Comparison of ENCODE assay signal across 8 cellular contexts in the genomic region with DNA sequence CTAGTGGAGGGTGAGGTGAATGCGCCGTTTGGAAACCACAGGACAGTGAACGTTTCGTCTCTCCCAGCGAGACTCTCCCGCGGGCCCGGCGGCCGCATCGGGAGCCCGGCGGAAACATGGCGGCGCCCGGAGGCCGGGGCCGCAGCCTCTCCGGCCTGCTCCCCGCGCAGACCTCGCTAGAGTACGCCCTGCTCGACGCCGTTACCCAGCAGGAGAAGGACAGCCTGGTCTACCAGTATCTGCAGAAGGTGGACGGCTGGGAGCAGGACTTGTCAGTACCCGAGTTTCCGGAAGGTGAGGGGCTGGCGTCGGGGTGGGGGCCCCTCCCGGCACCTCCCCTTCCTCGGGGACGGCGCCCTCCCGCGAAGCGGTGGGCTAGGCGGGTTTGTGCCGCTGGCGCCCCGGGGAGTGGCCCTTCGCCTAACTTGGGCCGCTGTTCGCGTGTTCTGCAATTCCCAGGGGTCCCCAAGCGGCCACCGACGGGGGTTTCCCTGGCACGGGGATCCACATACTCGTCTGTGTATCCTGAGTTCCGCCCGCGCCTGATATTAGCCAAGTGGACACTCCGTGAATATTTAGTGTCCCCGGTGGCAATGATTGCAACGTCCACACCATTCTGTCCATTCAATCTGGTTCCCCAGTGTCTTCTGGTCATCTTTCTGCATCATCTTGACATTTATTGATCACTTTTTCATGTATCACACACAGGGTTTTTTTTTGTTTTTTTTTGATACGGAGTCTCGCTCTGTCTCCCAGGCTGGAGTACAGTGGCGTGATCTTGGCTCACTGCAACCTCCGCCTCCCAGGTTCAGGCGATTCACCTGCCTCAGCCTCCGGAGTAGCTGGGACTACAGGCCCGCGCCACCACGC. TPM values are rescaled to one million over a fixed set of nuclear protein-coding genes. Genes with fewer than 3 reads are reported as not detected.
DNase-seq lines count a peak whose midpoint lies in the region; ATAC-seq, FAIRE-seq and TF ChIP-seq lines count a peak whose summit lies in the region.

No MANE protein-coding gene starts in this region.

- ATAC-seq in HG02623 (IDR thresholded peaks at IDR 0.05; ENCODE audit: unreplicated experiment), result peak; percentile 28
- peak; percentile 83 for ATAC-seq in stimulated activated memory B cell treated with anti-CD40 and anti-IgM and Interleukin-4, amounts not matched to agents 10 μg/mL and 1 μg/mL and 100 μg/mL, for 72 hours

- no peaks in the 10 kb centered on the region for H3K9me3 ChIP-seq in endothelial cell of umbilical vein (replicated peaks; ENCODE audit: control insufficient read depth, insufficient read depth, low read length)
- no peaks in the 10 kb centered on the region for H3K9me3 ChIP-seq in mesodermal cell (ENCODE audit: control insufficient read depth, low read length)

- H3K4me1 ChIP-seq in endothelial cell of umbilical vein (ENCODE audit: control insufficient read depth, extremely low read depth, insufficient read depth, low read length) (peaks cover 43% of the 10 kb centered on the region), mesodermal cell (ENCODE audit: control insufficient read depth, insufficient read depth, low read length, poor library complexity, severe bottlenecking) (peaks cover 9% of the 10 kb centered on the region)

- CTCF ChIA-PET in endothelial cell of umbilical vein (lab: Charles Lee), result interaction anchor here (0.6 kb wide), 1 partner anchor 17 kb away, joined by 3 read pairs; no protein-coding TSS in a partner anchor

- no peaks in the 10 kb centered on the region for H4K20me1 ChIP-seq in endothelial cell of umbilical vein (replicated peaks; ENCODE audit: control insufficient read depth, extremely low read depth, insufficient read depth, low read length)

- H3K4me3 Mint-ChIP-seq in stimulated activated memory B cell treated with anti-CD40 and anti-IgM and Interleukin-4, amounts not matched to agents 10 μg/mL and 1 μg/mL and 100 μg/mL, for 72 hours, result peak overlapping the region; percentile 90

- H3K4me2 ChIP-seq in endothelial cell of umbilical vein (ENCODE audit: insufficient read depth, low read length), result peak overlapping the region; percentile 96

- dilution Hi-C loops in endothelial cell of umbilical vein (cut with MboI; ENCODE audit: extremely low pct_ligation_motif_present, low sequenced_read_pairs), result no loop called here

- peaks cover 37% of the 10 kb centered on the region for H3K79me2 ChIP-seq in endothelial cell of umbilical vein (ENCODE audit: control insufficient read depth, insufficient read depth, low read length)

- peaks cover 44% of the 10 kb centered on the region for H3K4me1 Mint-ChIP-seq in stimulated activated memory B cell treated with anti-CD40 and anti-IgM and Interleukin-4, amounts not matched to agents 10 μg/mL and 1 μg/mL and 100 μg/mL, for 72 hours

- FAIRE-seq in endothelial cell of umbilical vein (lab: Jason Lieb, UNC), result no peak

- peak in 1 of 2 donors; percentile 3 for TF ChIP-seq CTCF in endothelial cell of umbilical vein (IDR thresholded peaks at IDR 0.05; ENCODE audit: extremely low read depth in 1 of 2, insufficient read depth in 1 of 2, low read depth in 1 of 2, low read length in 2 of 2)

- H3K9ac ChIP-seq in endothelial cell of umbilical vein (replicated peaks; ENCODE audit: extremely low read depth, insufficient read depth, low read length), result peak overlapping the region; percentile 98

- H3K27ac ChIP-seq in endothelial cell of umbilical vein (ENCODE audit: insufficient read depth, low read depth, low read length), result peak overlapping the region; percentile 96
- peak overlapping the region; percentile 69 for H3K27ac ChIP-seq in mesodermal cell (ENCODE audit: low read depth, low read length, severe bottlenecking)

- H3K4me3 ChIP-seq in endothelial cell of umbilical vein (replicated peaks in 1 of 3; ENCODE audit: insufficient read depth in 1 of 3, low read depth in 1 of 3, low read length in 3 of 3) (peak overlapping the region; percentile 87 to 99 (median 87)), mesodermal cell (ENCODE audit: extremely low read depth, insufficient read depth, low read length, poor library complexity, severe bottlenecking) (peak overlapping the region; percentile 88)

- H3K9me1 ChIP-seq in endothelial cell of umbilical vein (replicated peaks; ENCODE audit: control insufficient read depth, extremely low read depth, insufficient read depth, low read length), result no peaks in the 10 kb centered on the region

- H3K27ac Mint-ChIP-seq in stimulated activated memory B cell treated with anti-CD40 and anti-IgM and Interleukin-4, amounts not matched to agents 10 μg/mL and 1 μg/mL and 100 μg/mL, for 72 hours, result peak overlapping the region; percentile 99

- intact Hi-C loops in endothelial cell of umbilical vein (cut with micrococcal nuclease), result loop anchor here (1.0 to 2.0 kb wide), 5 partner anchors 76 to 246 kb away; a partner anchor contains a TSS

- H3K36me3 Mint-ChIP-seq in stimulated activated memory B cell treated with anti-CD40 and anti-IgM and Interleukin-4, amounts not matched to agents 10 μg/mL and 1 μg/mL and 100 μg/mL, for 72 hours, result peaks cover 6% of the 10 kb centered on the region

- DNase-seq in SKM-1 treated with dmso at 0.1 percent for 144 hours (lab: John Stamatoyannopoulos, UW; ENCODE audit: unreplicated experiment) (peak; percentile 36), SKM-1 (lab: John Stamatoyannopoulos, UW; ENCODE audit: unreplicated experiment) (no peak), NCI-H2227 (lab: John Stamatoyannopoulos, UW; ENCODE audit: unreplicated experiment) (peak; percentile 73), endothelial cell of umbilical vein (ENCODE audit: low read depth, low spot score) (peak; percentile 63)
- DNase-seq in activated CD8-positive, alpha-beta memory T cell treated with anti-CD3 and anti-CD28 coated beads for 48 hours (ENCODE audit: low read depth in 2 of 3, low spot score in 2 of 3), result peak; percentile 25 to 58 (median 29)

- H2AFZ ChIP-seq in endothelial cell of umbilical vein (ENCODE audit: low read depth, low read length), result peak overlapping the region; percentile 90

- no TSS peak for BruUV-seq in endothelial cell of umbilical vein (replicated peaks; lab: Mats Ljungman, UMichigan)

- no peaks in the 10 kb centered on the region for H3K9me3 Mint-ChIP-seq in stimulated activated memory B cell treated with anti-CD40 and anti-IgM and Interleukin-4, amounts not matched to agents 10 μg/mL and 1 μg/mL and 100 μg/mL, for 72 hours

- H3K27me3 Mint-ChIP-seq in stimulated activated memory B cell treated with anti-CD40 and anti-IgM and Interleukin-4, amounts not matched to agents 10 μg/mL and 1 μg/mL and 100 μg/mL, for 72 hours, result no peaks in the 10 kb centered on the region

- H3K36me3 ChIP-seq in endothelial cell of umbilical vein (ENCODE audit: control insufficient read depth in 2 of 2, extremely low read depth in 1 of 2, insufficient read depth in 2 of 2, low read length in 2 of 2), result peaks cover 0 to 7% of the 10 kb centered on the region in 2 experiments
- peaks cover 14% of the 10 kb centered on the region for H3K36me3 ChIP-seq in mesodermal cell (ENCODE audit: control insufficient read depth, insufficient read depth, low read length)

- H3K27me3 ChIP-seq in endothelial cell of umbilical vein (ENCODE audit: control insufficient read depth in 2 of 2, insufficient read depth in 2 of 2, low read length in 2 of 2), result no peaks in the 10 kb centered on the region

- POLR2A ChIA-PET in endothelial cell of umbilical vein (lab: Charles Lee), result no interaction called here

- peak; percentile 80 for TF ChIP-seq POLR2A in endothelial cell of umbilical vein (IDR thresholded peaks at IDR 0.05; ENCODE audit: low read depth, low read length)

- WGBS in mesodermal cell (ENCODE audit: insufficient coverage in 2 of 2), 2 experiments, result 0 to 1% methylated on average over 52 to 58 of the region's 66 CpGs

TF ChIP-seq in endothelial cell of umbilical vein, 7 proteins besides CTCF, POLR2A, EP300 and RAD21:
- peak; percentile 79 for TF ChIP-seq POLR2AphosphoS5 (IDR thresholded peaks at IDR 0.05; ENCODE audit: insufficient read depth, low read depth, low read length)
- TF ChIP-seq EZH2 (IDR thresholded peaks at IDR 0.05; ENCODE audit: borderline replicate concordance, low read depth, low read length, severe bottlenecking), result no peak

RNA-seq across cellular contexts. Expression of a gene that starts 0.5 kb away (rescaled TPM):
- total RNA-seq in endothelial cell of umbilical vein, result 28.2 and 34.5 TPM in 2 replicates
- polyA plus RNA-seq in endothelial cell of umbilical vein, result 4.3 and 5.2 TPM in 2 replicates
- 4.2 and 4.6 TPM in 2 replicates for polyA plus RNA-seq in endothelial cell of umbilical vein (2011; cell fraction: cytosol; rRNA removed)
- 11.4 and 13.7 TPM in 2 replicates for polyA plus RNA-seq in endothelial cell of umbilical vein (2011; cell fraction: nucleus; rRNA removed)
- polyA plus RNA-seq in endothelial cell of umbilical vein (2012), result 6.0 and 6.5 TPM in 2 replicates
- polyA minus RNA-seq in endothelial cell of umbilical vein, result 25.8 and 40.7 TPM in 2 replicates
- polyA minus RNA-seq in endothelial cell of umbilical vein (2011; cell fraction: cytosol; rRNA and poly(A)+ RNA removed), result 14.7 TPM
- 40.8 and 52.8 TPM in 2 replicates for polyA minus RNA-seq in endothelial cell of umbilical vein (2011; cell fraction: nucleus; rRNA and poly(A)+ RNA removed)
- polyA plus RNA-seq in mesodermal cell (2013, experiment 1 of 2), result 11.7 TPM
- 8.8 TPM for polyA plus RNA-seq in mesodermal cell (2013, experiment 2 of 2)

RNA-seq across cellular contexts. Expression of a gene that starts 1.1 kb away (rescaled TPM):
- 5.4 and 6.7 TPM in 2 replicates for total RNA-seq in endothelial cell of umbilical vein
- 2.9 and 3.6 TPM in 2 replicates for polyA plus RNA-seq in endothelial cell of umbilical vein
- polyA plus RNA-seq in endothelial cell of umbilical vein (2011; cell fraction: cytosol; rRNA removed), result 3.9 and 4.4 TPM in 2 replicates
- polyA plus RNA-seq in endothelial cell of umbilical vein (2011; cell fraction: nucleus; rRNA removed), result 3.6 and 4.6 TPM in 2 replicates
- polyA plus RNA-seq in endothelial cell of umbilical vein (2012), result 4.1 and 6.9 TPM in 2 replicates
- polyA minus RNA-seq in endothelial cell of umbilical vein, result 7.2 and 8.7 TPM in 2 replicates
- 9.4 TPM for polyA minus RNA-seq in endothelial cell of umbilical vein (2011; cell fraction: cytosol; rRNA and poly(A)+ RNA removed)
- 3.1 and 4.7 TPM in 2 replicates for polyA minus RNA-seq in endothelial cell of umbilical vein (2011; cell fraction: nucleus; rRNA and poly(A)+ RNA removed)
- polyA plus RNA-seq in mesodermal cell (2013, experiment 1 of 2), result 7.3 TPM
- 7.7 TPM for polyA plus RNA-seq in mesodermal cell (2013, experiment 2 of 2)
